In the genomic region with DNA sequence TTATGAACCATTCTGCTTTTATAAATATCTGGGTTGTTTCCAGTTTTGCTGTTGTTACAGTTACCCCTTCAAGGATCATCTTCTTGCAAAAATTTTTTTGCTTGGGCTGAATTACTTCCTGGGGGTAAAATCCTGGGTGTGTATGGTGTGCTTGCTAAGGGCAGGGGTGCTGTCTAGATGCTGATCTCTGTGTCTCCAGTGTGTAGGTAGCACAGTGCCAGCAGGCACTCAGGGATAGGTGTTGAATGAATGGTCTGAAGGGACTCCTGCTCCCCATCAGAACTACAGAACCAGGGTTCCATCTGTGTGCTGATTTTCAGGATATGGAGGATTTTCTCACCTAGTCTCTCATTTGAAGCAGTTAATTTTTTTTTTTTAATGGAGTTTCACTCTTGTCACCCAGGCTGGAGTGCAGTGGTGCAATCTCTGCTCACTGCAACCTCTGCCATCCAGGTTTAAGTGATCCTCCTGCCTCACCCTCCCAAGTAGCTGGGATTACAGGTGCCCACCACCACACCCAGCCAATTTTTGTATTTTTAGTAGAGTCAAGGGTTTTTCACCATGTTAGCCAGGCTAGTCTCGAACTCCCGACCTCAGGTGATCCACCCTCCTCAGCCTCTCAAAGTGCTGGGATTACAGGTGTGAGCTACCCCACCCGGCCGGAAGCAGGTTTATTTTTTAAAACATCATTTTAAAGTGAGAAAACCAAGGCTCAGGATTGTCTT, we compare ENCODE assay signal across 1 cellular context.
TF ChIP-seq lines count a peak whose summit lies in the region.

No MANE protein-coding gene starts in this region.

TF ChIP-seq in GM12878, 131 proteins besides CTCF, POLR2A, EP300 and RAD21:
- TF ChIP-seq MTA3 (IDR thresholded peaks at IDR 0.05; ENCODE audit: borderline replicate concordance, low read length) (no peak), HDGF (IDR thresholded peaks at IDR 0.05) (no peak), NBN (IDR thresholded peaks at IDR 0.05) (no peak), ETV6 (conservative IDR thresholded peaks at IDR 0.05 in 1 of 2, IDR thresholded peaks at IDR 0.05 in 1 of 2; ENCODE audit: borderline replicate concordance in 1 of 2, low read depth in 1 of 2) (no peak), NR2C2 (IDR thresholded peaks at IDR 0.05; ENCODE audit: borderline replicate concordance, control insufficient read depth, insufficient read length, low read depth) (no peak), NRF1 (conservative IDR thresholded peaks at IDR 0.05; ENCODE audit: low read depth, low read length) (no peak), RBBP5 (conservative IDR thresholded peaks at IDR 0.05) (no peak), FOXM1 (IDR thresholded peaks at IDR 0.05; ENCODE audit: low read depth, low read length) (no peak), STAT1 (conservative IDR thresholded peaks at IDR 0.05) (no peak), KAT2A (conservative IDR thresholded peaks at IDR 0.05; ENCODE audit: control insufficient read depth, low read depth, low read length) (no peak), TARDBP (IDR thresholded peaks at IDR 0.05; ENCODE audit: borderline replicate concordance) (no peak), CEBPB (IDR thresholded peaks at IDR 0.05; ENCODE audit: borderline replicate concordance in 1 of 2, low read depth in 2 of 2, low read length in 2 of 2) (no peak), ZZZ3 (IDR thresholded peaks at IDR 0.05; ENCODE audit: control insufficient read depth, insufficient read length, low read depth) (no peak), JUNB (IDR thresholded peaks at IDR 0.05) (no peak)
- TF ChIP-seq, protein P1, sequence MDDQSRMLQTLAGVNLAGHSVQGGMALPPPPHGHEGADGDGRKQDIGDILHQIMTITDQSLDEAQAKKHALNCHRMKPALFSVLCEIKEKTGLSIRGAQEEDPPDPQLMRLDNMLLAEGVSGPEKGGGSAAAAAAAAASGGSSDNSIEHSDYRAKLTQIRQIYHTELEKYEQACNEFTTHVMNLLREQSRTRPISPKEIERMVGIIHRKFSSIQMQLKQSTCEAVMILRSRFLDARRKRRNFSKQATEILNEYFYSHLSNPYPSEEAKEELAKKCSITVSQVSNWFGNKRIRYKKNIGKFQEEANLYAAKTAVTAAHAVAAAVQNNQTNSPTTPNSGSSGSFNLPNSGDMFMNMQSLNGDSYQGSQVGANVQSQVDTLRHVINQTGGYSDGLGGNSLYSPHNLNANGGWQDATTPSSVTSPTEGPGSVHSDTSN (IDR thresholded peaks at IDR 0.05; ENCODE audit: insufficient replicate concordance, low read depth, low read length): no peak
